ENCODE assay signal across 1 cellular context in the genomic region with DNA sequence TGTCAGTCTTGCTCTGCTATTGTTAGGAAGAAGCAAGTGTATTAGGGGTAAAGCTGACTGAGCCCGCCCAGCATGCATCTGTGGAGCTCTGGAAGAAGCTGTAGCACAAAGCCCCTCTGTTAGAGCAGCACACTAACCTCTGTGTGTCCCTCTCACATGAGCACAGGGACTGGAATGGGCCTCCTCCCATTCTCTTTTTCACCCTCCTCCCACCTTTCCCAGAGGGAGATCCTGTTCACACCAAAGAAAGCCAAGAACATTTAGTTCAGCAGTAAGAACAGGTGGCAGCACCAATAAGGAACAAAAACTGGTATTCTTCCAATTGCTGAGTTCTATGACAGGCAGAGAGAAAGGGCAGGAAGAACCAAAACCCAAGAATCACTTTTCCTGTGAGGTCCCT.
TF ChIP-seq lines count a peak whose summit lies in the region.

No MANE protein-coding gene starts in this region.

TF ChIP-seq in WTC11, 78 proteins besides CTCF, POLR2A, EP300 and RAD21 (continued from another document):
- TF ChIP-seq HMGA2 (CRISPR knock-in tag; IDR thresholded peaks at IDR 0.05): no peak
- TF ChIP-seq ESRRA (CRISPR knock-in tag; IDR thresholded peaks at IDR 0.05; ENCODE audit: borderline replicate concordance): no peak
- no peak for TF ChIP-seq ZBTB43 (CRISPR knock-in tag; IDR thresholded peaks at IDR 0.05)
- no peak for TF ChIP-seq ZNF532 (CRISPR knock-in tag; IDR thresholded peaks at IDR 0.05; ENCODE audit: borderline replicate concordance)
- TF ChIP-seq, protein P1, sequence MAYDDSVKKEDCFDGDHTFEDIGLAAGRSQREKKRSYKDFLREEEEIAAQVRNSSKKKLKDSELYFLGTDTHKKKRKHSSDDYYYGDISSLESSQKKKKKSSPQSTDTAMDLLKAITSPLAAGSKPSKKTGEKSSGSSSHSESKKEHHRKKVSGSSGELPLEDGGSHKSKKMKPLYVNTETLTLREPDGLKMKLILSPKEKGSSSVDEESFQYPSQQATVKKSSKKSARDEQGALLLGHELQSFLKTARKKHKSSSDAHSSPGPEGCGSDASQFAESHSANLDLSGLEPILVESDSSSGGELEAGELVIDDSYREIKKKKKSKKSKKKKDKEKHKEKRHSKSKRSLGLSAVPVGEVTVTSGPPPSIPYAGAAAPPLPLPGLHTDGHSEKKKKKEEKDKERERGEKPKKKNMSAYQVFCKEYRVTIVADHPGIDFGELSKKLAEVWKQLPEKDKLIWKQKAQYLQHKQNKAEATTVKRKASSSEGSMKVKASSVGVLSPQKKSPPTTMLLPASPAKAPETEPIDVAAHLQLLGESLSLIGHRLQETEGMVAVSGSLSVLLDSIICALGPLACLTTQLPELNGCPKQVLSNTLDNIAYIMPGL (CRISPR knock-in tag; IDR thresholded peaks at IDR 0.05): no peak
- TF ChIP-seq AR (CRISPR knock-in tag; IDR thresholded peaks at IDR 0.05): no peak
- TF ChIP-seq SMAD3 (CRISPR knock-in tag; IDR thresholded peaks at IDR 0.05; ENCODE audit: borderline replicate concordance): no peak
- no peak for TF ChIP-seq RELA (CRISPR knock-in tag; IDR thresholded peaks at IDR 0.05; ENCODE audit: borderline replicate concordance)
- TF ChIP-seq EMX1 (CRISPR knock-in tag; IDR thresholded peaks at IDR 0.05): no peak
- no peak for TF ChIP-seq ATF3 (CRISPR knock-in tag; conservative IDR thresholded peaks at IDR 0.05)
- no peak for TF ChIP-seq ETV6 (CRISPR knock-in tag; IDR thresholded peaks at IDR 0.05)
